In the genomic region with DNA sequence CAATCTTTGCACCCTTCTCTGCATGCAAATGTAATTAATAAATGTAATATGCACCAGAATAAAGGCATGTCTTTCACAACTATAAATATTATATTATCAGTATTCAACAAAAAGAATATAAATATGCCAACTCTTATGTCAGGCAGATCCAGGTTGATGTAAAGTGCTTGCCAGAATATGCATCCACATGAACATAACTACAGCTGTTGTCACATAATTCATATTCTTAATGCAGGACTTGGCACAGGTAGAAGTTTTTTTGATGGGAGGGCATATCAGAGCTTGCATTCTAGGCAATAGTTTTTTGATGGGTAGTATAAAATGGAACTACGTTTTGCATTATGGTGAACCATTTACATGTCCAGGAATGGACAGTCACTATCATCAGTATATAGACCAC, we compare ENCODE assay signal across 32 cellular contexts.
"Had no signal": no experiment of that assay in that cellular context is flagged by ENCODE, and none has a peak within 500 bp of the region (broad histone marks: within the 10 kb centered on the region; RNA-seq: fewer than 3 reads in every experiment).

No MANE protein-coding gene starts in this region.

- H3K4me1 Mint-ChIP-seq: activated CD4-positive, alpha-beta T cell treated with anti-CD3 and anti-CD28 coated beads for 36 hours; activated CD4-positive, alpha-beta T cell treated with anti-CD3 and anti-CD28 coated beads, Interleukin-2, amount 10 ng/mL, durations not matched to agents 24 days and 14 days; activated CD8-positive, alpha-beta memory T cell treated with anti-CD3 and anti-CD28 coated beads, Interleukin-2, amount 10 ng/mL, durations not matched to agents 7 days and 5 days; activated naive CD4-positive, alpha-beta T cell treated with anti-CD3 and anti-CD28 coated beads, Interleukin-2, amount 50 U/mL, for 24 hours; activated naive CD8-positive, alpha-beta T cell treated with anti-CD3 and anti-CD28 coated beads for 36 hours; activated naive CD8-positive, alpha-beta T cell treated with anti-CD3 and anti-CD28 coated beads, Interleukin-2, amount 50 U/mL, for 24 hours had no signal

- H3K27ac ChIP-seq: adrenal gland, body of pancreas, esophagus muscularis mucosa, foreskin keratinocyte, gastrocnemius medialis, heart left ventricle had no signal

- H3K27me3 Mint-ChIP-seq: activated CD4-positive, alpha-beta memory T cell treated with anti-CD3 and anti-CD28 coated beads for 36 hours; activated CD4-positive, alpha-beta T cell treated with anti-CD3 and anti-CD28 coated beads for 36 hours; activated CD4-positive, alpha-beta T cell treated with anti-CD3 and anti-CD28 coated beads, Interleukin-2, amount 10 ng/mL, durations not matched to agents 24 days and 14 days; activated CD8-positive, alpha-beta memory T cell treated with anti-CD3 and anti-CD28 coated beads, Interleukin-2, amount 10 ng/mL, durations not matched to agents 7 days and 5 days; activated naive CD4-positive, alpha-beta T cell treated with anti-CD3 and anti-CD28 coated beads, Interleukin-2, amount 50 U/mL, for 24 hours; activated naive CD8-positive, alpha-beta T cell treated with anti-CD3 and anti-CD28 coated beads for 36 hours; activated naive CD8-positive, alpha-beta T cell treated with anti-CD3 and anti-CD28 coated beads, Interleukin-2, amount 50 U/mL, for 24 hours; effector memory CD8-positive, alpha-beta T cell had no signal

- H3K27ac Mint-ChIP-seq: activated CD4-positive, alpha-beta memory T cell treated with anti-CD3 and anti-CD28 coated beads for 36 hours; activated CD4-positive, alpha-beta T cell treated with anti-CD3 and anti-CD28 coated beads for 36 hours; activated CD4-positive, alpha-beta T cell treated with anti-CD3 and anti-CD28 coated beads, Interleukin-2, amount 10 ng/mL, durations not matched to agents 24 days and 14 days; activated CD8-positive, alpha-beta memory T cell treated with anti-CD3 and anti-CD28 coated beads, Interleukin-2, amount 10 ng/mL, durations not matched to agents 7 days and 5 days; activated CD8-positive, alpha-beta T cell treated with anti-CD3 and anti-CD28 coated beads, Interleukin-2, amount 10 ng/mL, durations not matched to agents 7 days and 5 days; activated naive CD4-positive, alpha-beta T cell treated with anti-CD3 and anti-CD28 coated beads for 36 hours; activated naive CD4-positive, alpha-beta T cell treated with anti-CD3 and anti-CD28 coated beads, Interleukin-2, amount 50 U/mL, for 24 hours; activated naive CD8-positive, alpha-beta T cell treated with anti-CD3 and anti-CD28 coated beads for 36 hours; activated naive CD8-positive, alpha-beta T cell treated with anti-CD3 and anti-CD28 coated beads, Interleukin-2, amount 50 U/mL, for 24 hours; activated T-helper 1 cell treated with anti-CD3 and anti-CD28 coated beads, Interleukin-12 subunit alpha, Interleukin-12 subunit beta, Interleukin-2, Interleukin-4 antibody, amounts not matched to agents 30 ng/mL and 10 ng/mL and 1 ng/mL, durations not matched to agents 14 hours and 24 hours and 36 hours; activated T-helper 2 cell treated with anti-CD3 and anti-CD28 coated beads, Interferon-gamma antibody, Interleukin-2, Interleukin-4, amounts not matched to agents 10 μg/mL and 5 μg/mL and 100 μg/mL, durations not matched to agents 14 hours and 24 hours and 36 hours; effector memory CD8-positive, alpha-beta T cell had no signal

- H3K36me3 ChIP-seq: adrenal gland, esophagus muscularis mucosa, gastrocnemius medialis, heart left ventricle had no signal

- H3K4me3 ChIP-seq: adrenal gland, body of pancreas, esophagus muscularis mucosa, gastrocnemius medialis, heart left ventricle had no signal

- DNase-seq: activated CD4-positive, alpha-beta memory T cell treated with anti-CD3 and anti-CD28 coated beads for 36 hours; activated CD4-positive, alpha-beta T cell treated with anti-CD3 and anti-CD28 coated beads for 36 hours; activated CD4-positive, alpha-beta T cell treated with anti-CD3 and anti-CD28 coated beads, Interleukin-2, amount 10 ng/mL, durations not matched to agents 24 days and 14 days; activated CD4-positive, CD25-positive, alpha-beta regulatory T cell; activated CD4-positive, CD25-positive, alpha-beta regulatory T cell treated with anti-CD3 and anti-CD28 coated beads, Interleukin-2, amount 50 U/mL, for 72 hours; activated CD8-positive, alpha-beta memory T cell treated with anti-CD3 and anti-CD28 coated beads, Interleukin-2, amount 10 ng/mL, durations not matched to agents 7 days and 5 days; activated CD8-positive, alpha-beta memory T cell treated with anti-CD3 and anti-CD28 coated beads, Interleukin-2, amount 50 U/mL, for 4 hours; activated CD8-positive, alpha-beta T cell treated with anti-CD3 and anti-CD28 coated beads, Interleukin-2, amount 10 ng/mL, durations not matched to agents 7 days and 5 days; activated effector memory CD4-positive, alpha-beta T cell treated with anti-CD3 and anti-CD28 coated beads, Interleukin-2, amount 50 U/mL, for 16 hours; activated naive CD4-positive, alpha-beta T cell treated with anti-CD3 and anti-CD28 coated beads for 36 hours; activated naive CD8-positive, alpha-beta T cell treated with anti-CD3 and anti-CD28 coated beads for 36 hours; activated naive CD8-positive, alpha-beta T cell treated with anti-CD3 and anti-CD28 coated beads, Interleukin-2, amount 50 U/mL, for 24 hours; activated T-cell treated with anti-CD3 and anti-CD28 coated beads, Interleukin-2, amount 50 U/mL, for 1 hour; activated T-cell treated with anti-CD3 and anti-CD28 coated beads, Interleukin-2, amount 50 U/mL, for 48 hours; adrenal gland; amygdala; aorta; body of pancreas; caudate nucleus; cortex of kidney; dermis blood vessel endothelial cell; effector CD4-positive, alpha-beta T cell; effector memory CD8-positive, alpha-beta T cell; erythroblast; foreskin keratinocyte; gastrocnemius medialis; glutamatergic neuron; heart left ventricle had no signal

- H3K36me3 Mint-ChIP-seq: activated CD4-positive, alpha-beta memory T cell treated with anti-CD3 and anti-CD28 coated beads for 36 hours; activated CD8-positive, alpha-beta memory T cell treated with anti-CD3 and anti-CD28 coated beads, Interleukin-2, amount 10 ng/mL, durations not matched to agents 7 days and 5 days; activated naive CD4-positive, alpha-beta T cell treated with anti-CD3 and anti-CD28 coated beads, Interleukin-2, amount 50 U/mL, for 24 hours; activated naive CD8-positive, alpha-beta T cell treated with anti-CD3 and anti-CD28 coated beads for 36 hours had no signal

- H3K4me1 ChIP-seq: adrenal gland, body of pancreas, esophagus muscularis mucosa, foreskin keratinocyte, gastrocnemius medialis, heart left ventricle had no signal

- ATAC-seq: activated CD4-positive, alpha-beta T cell treated with anti-CD3 and anti-CD28 coated beads for 36 hours; activated CD8-positive, alpha-beta memory T cell treated with anti-CD3 and anti-CD28 coated beads, Interleukin-2, amount 10 ng/mL, durations not matched to agents 7 days and 5 days; activated CD8-positive, alpha-beta T cell treated with anti-CD3 and anti-CD28 coated beads, Interleukin-2, amount 10 ng/mL, durations not matched to agents 7 days and 5 days; activated naive CD8-positive, alpha-beta T cell treated with anti-CD3 and anti-CD28 coated beads, Interleukin-2, amount 50 U/mL, for 24 hours; body of pancreas; effector memory CD8-positive, alpha-beta T cell; foreskin keratinocyte; gastrocnemius medialis; heart left ventricle had no signal

- H3K9me3 Mint-ChIP-seq: activated CD4-positive, alpha-beta T cell treated with anti-CD3 and anti-CD28 coated beads, Interleukin-2, amount 10 ng/mL, durations not matched to agents 24 days and 14 days; activated naive CD4-positive, alpha-beta T cell treated with anti-CD3 and anti-CD28 coated beads for 36 hours; activated naive CD4-positive, alpha-beta T cell treated with anti-CD3 and anti-CD28 coated beads, Interleukin-2, amount 50 U/mL, for 24 hours; activated T-helper 1 cell treated with anti-CD3 and anti-CD28 coated beads, Interleukin-12 subunit alpha, Interleukin-12 subunit beta, Interleukin-2, Interleukin-4 antibody, amounts not matched to agents 30 ng/mL and 10 ng/mL and 1 ng/mL, durations not matched to agents 14 hours and 24 hours and 36 hours had no signal

- H3K4me3 Mint-ChIP-seq: activated CD4-positive, alpha-beta memory T cell treated with anti-CD3 and anti-CD28 coated beads for 36 hours; activated CD4-positive, alpha-beta T cell treated with anti-CD3 and anti-CD28 coated beads for 36 hours; activated CD4-positive, alpha-beta T cell treated with anti-CD3 and anti-CD28 coated beads, Interleukin-2, amount 10 ng/mL, durations not matched to agents 24 days and 14 days; activated CD8-positive, alpha-beta memory T cell treated with anti-CD3 and anti-CD28 coated beads, Interleukin-2, amount 10 ng/mL, durations not matched to agents 7 days and 5 days; activated CD8-positive, alpha-beta T cell treated with anti-CD3 and anti-CD28 coated beads, Interleukin-2, amount 10 ng/mL, durations not matched to agents 7 days and 5 days; activated naive CD4-positive, alpha-beta T cell treated with anti-CD3 and anti-CD28 coated beads for 36 hours; activated naive CD4-positive, alpha-beta T cell treated with anti-CD3 and anti-CD28 coated beads, Interleukin-2, amount 50 U/mL, for 24 hours; activated naive CD8-positive, alpha-beta T cell treated with anti-CD3 and anti-CD28 coated beads for 36 hours; activated naive CD8-positive, alpha-beta T cell treated with anti-CD3 and anti-CD28 coated beads, Interleukin-2, amount 50 U/mL, for 24 hours; activated T-helper 1 cell treated with anti-CD3 and anti-CD28 coated beads, Interleukin-12 subunit alpha, Interleukin-12 subunit beta, Interleukin-2, Interleukin-4 antibody, amounts not matched to agents 30 ng/mL and 10 ng/mL and 1 ng/mL, durations not matched to agents 14 hours and 24 hours and 36 hours; effector memory CD8-positive, alpha-beta T cell had no signal

- H3K27me3 ChIP-seq: adrenal gland, body of pancreas, esophagus muscularis mucosa, foreskin keratinocyte, gastrocnemius medialis, heart left ventricle had no signal
